In the genomic region with DNA sequence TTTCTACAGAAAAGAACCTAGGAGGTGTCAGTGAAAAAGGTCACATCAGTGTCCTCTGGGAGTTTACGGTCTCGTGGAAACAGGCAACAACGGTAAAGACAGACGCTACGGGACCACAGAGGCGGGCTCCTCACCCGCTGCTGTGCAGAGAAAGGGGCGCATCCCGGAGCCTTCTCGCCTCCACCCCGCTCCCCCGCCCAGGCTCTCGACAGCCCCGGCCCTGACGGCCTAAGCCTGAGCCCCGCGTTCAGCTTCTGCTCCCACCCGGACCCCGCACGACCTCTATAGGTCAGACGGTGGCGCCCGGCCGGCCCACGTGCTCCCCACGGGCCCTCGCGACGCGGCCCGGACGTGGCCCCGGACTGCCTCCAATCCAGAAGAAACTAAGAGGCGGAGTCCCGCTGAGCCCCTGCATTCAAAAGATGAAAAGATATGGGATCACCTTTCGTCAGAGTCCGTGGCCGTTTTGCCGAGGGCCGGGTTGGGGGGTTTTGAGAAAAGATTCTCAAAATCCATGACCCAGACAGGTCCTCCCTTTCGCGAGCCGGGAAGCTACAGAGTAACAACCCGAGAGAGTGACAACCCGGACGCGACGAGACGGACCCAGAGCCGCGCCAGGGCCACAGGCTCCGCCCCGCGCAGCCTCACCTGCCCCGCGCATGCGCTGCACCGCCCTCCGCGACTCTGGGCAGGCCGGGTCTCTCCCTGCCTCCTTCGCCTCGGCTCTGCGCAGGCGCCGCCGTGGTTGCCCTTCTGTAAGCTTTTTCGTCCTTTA, we compare ENCODE assay signal across 8 cellular contexts. TPM values are rescaled to one million over a fixed set of nuclear protein-coding genes. Genes with fewer than 3 reads are reported as not detected.
DNase-seq lines count a peak whose midpoint lies in the region; FAIRE-seq and TF ChIP-seq lines count a peak whose summit lies in the region.

Gene ZC3H8, minus strand, starts transcription at position 577 of the 775 bp plus-strand sequence. Its CDS starts 61 bp downstream, at position 516.

- H2AFZ ChIP-seq in H9 (ENCODE audit: low read length), result no peak within 1 kb of the TSS

- H3K9me3 Mint-ChIP-seq in H9, result no peaks in the 10 kb centered on the region
- H3K9me3 Mint-ChIP-seq in nephron, result no peaks in the 10 kb centered on the region
- no peaks in the 10 kb centered on the region for H3K9me3 Mint-ChIP-seq in stimulated activated naive CD8-positive, alpha-beta T cell treated with anti-CD3 and anti-CD28 coated beads, Interleukin-15, Interleukin-2, amounts not matched to agents 100 ng/mL and 50 ng/mL, for 24 hours

- peak within 1 kb of the TSS; percentile 68; the same call in 1 of the 2 replicates for H3K14ac ChIP-seq in H9 (ENCODE audit: insufficient read depth, low read length)

- peak; percentile 27 for FAIRE-seq in G401.6 (lab: Jason Lieb, UNC)

- no peak within 1 kb of the TSS for H2BK12ac ChIP-seq in H9 (ENCODE audit: insufficient read length, low read depth, low read length)

- H3K36me3 Mint-ChIP-seq in H9 (ENCODE audit: insufficient read depth in 1 of 3, low read depth in 3 of 3) (no peaks in the 10 kb centered on the region), nephron (ENCODE audit: low read depth) (no peaks in the 10 kb centered on the region)
- peaks cover 10% of the 10 kb centered on the region for H3K36me3 Mint-ChIP-seq in stimulated activated naive CD8-positive, alpha-beta T cell treated with anti-CD3 and anti-CD28 coated beads, Interleukin-15, Interleukin-2, amounts not matched to agents 100 ng/mL and 50 ng/mL, for 24 hours (ENCODE audit: low read depth)

- no peaks in the 10 kb centered on the region for H3K79me2 ChIP-seq in H9 (ENCODE audit: insufficient read depth, low read length)

- H3T11ph ChIP-seq in H9 (ENCODE audit: low read length), result no peak within 1 kb of the TSS

- H3K36me3 ChIP-seq in MG63, result peaks cover 4% of the 10 kb centered on the region; the same call in 1 of the 2 replicates

- no peak within 1 kb of the TSS for H2BK120ac ChIP-seq in H9 (ENCODE audit: low read depth, low read length, poor library complexity, severe bottlenecking)

- WGBS in H9 (ENCODE audit: extremely low coverage, insufficient read length, low lambda C conversion rate), result no CpG with 5 or more reads among the region's 68 CpGs

- H2BK5ac ChIP-seq in H9 (ENCODE audit: insufficient read length, low read length), result no peak within 1 kb of the TSS

- H3K4me3 ChIP-seq in MG63, result peak within 1 kb of the TSS; percentile 67
- H3K4me3 ChIP-seq in fibroblast of the aortic adventitia (ENCODE audit: low read depth, low read length), result peak within 1 kb of the TSS; percentile 76

- H3K27me3 Mint-ChIP-seq in H9 (ENCODE audit: low read depth), result peaks cover 2% of the 10 kb centered on the region; the same call in 1 of the 2 replicates
- H3K27me3 Mint-ChIP-seq in nephron (ENCODE audit: low read depth), result peaks cover 3% of the 10 kb centered on the region
- no peaks in the 10 kb centered on the region for H3K27me3 Mint-ChIP-seq in stimulated activated naive CD8-positive, alpha-beta T cell treated with anti-CD3 and anti-CD28 coated beads, Interleukin-15, Interleukin-2, amounts not matched to agents 100 ng/mL and 50 ng/mL, for 24 hours

- H4K5ac ChIP-seq in H9 (ENCODE audit: insufficient read length, low read depth, low read length), result no peak within 1 kb of the TSS

- H3K4me1 Mint-ChIP-seq in H9 (peaks cover 9 to 12% of the 10 kb centered on the region in 2 experiments), nephron (peaks cover 14% of the 10 kb centered on the region)
- peaks cover 15% of the 10 kb centered on the region for H3K4me1 Mint-ChIP-seq in stimulated activated naive CD8-positive, alpha-beta T cell treated with anti-CD3 and anti-CD28 coated beads, Interleukin-15, Interleukin-2, amounts not matched to agents 100 ng/mL and 50 ng/mL, for 24 hours (ENCODE audit: low read depth)

- no peak within 1 kb of the TSS for H2BK20ac ChIP-seq in H9 (ENCODE audit: low read depth, low read length, poor library complexity, severe bottlenecking)

- no peak within 1 kb of the TSS for H2AK5ac ChIP-seq in H9 (ENCODE audit: insufficient read length, low read length)

- no peak within 1 kb of the TSS for H3K23ac ChIP-seq in H9 (ENCODE audit: insufficient read length, low read depth, low read length)

- H3K9ac ChIP-seq in H9 (ENCODE audit: extremely low read depth, insufficient read length, low read length), result peak within 1 kb of the TSS; percentile 53

- H3K4ac ChIP-seq in H9 (ENCODE audit: low read depth, low read length), result no peak within 1 kb of the TSS

- H3K79me1 ChIP-seq in H9 (ENCODE audit: insufficient read depth, low read depth, low read length, poor library complexity, severe bottlenecking), result no peaks in the 10 kb centered on the region

- no peak within 1 kb of the TSS for H3K27ac ChIP-seq in H9 (ENCODE audit: insufficient read length, low read depth, low read length)

- H3K27me3 ChIP-seq in H9 (ENCODE audit: insufficient read depth, low read length) (no peaks in the 10 kb centered on the region), MG63 (no peaks in the 10 kb centered on the region)

- peak; percentile 93 for DNase-seq in H9
- peak; percentile 88 for DNase-seq in MG63
- DNase-seq in SHP77 (lab: John Stamatoyannopoulos, UW), result peak; percentile 84 to 94
- peak; percentile 93 for DNase-seq in activated effector memory CD4-positive, alpha-beta T cell treated with Interleukin-2 at 50 U/mL for 16 hours
- DNase-seq in fibroblast of the aortic adventitia (ENCODE audit: low read depth), result peak; percentile 80

- H3K56ac ChIP-seq in H9 (ENCODE audit: insufficient read length, low read depth, low read length), result no peak within 1 kb of the TSS

- no peak for TF ChIP-seq CTCF in H9 (conservative IDR thresholded peaks at IDR 0.05)
- TF ChIP-seq CTCF in fibroblast of the aortic adventitia (IDR thresholded peaks at IDR 0.05; ENCODE audit: insufficient read depth, low read length), result no peak
- no peak for TF ChIP-seq CTCF in nephron (IDR thresholded peaks at IDR 0.05; ENCODE audit: unreplicated experiment in 3 of 3)

- 0 out of 7 replicates have a peak within 1 kb of the TSS, but pooled peaks of 1 of the 3 experiments have one; percentile 31 for H3K27ac Mint-ChIP-seq in H9
- peak within 1 kb of the TSS; percentile 20 to 82 (median 64) for H3K27ac Mint-ChIP-seq in nephron
- H3K27ac Mint-ChIP-seq in stimulated activated naive CD8-positive, alpha-beta T cell treated with anti-CD3 and anti-CD28 coated beads, Interleukin-15, Interleukin-2, amounts not matched to agents 100 ng/mL and 50 ng/mL, for 24 hours, result peak within 1 kb of the TSS; percentile 94

- no peak within 1 kb of the TSS for H4K91ac ChIP-seq in H9 (ENCODE audit: insufficient read length, low read depth, low read length)

- peaks cover 3% of the 10 kb centered on the region for H3K23me2 ChIP-seq in H9 (ENCODE audit: insufficient read length, low read depth, low read length, poor library complexity, severe bottlenecking)

- no peak within 1 kb of the TSS for H4K8ac ChIP-seq in H9 (replicated peaks; ENCODE audit: insufficient read length, low read depth, low read length)

- H3K18ac ChIP-seq in H9 (ENCODE audit: insufficient read length, low read depth, low read length), result peak within 1 kb of the TSS; percentile 61

- peaks cover 1% of the 10 kb centered on the region; the same call in 1 of the 2 replicates for H3K4me1 ChIP-seq in H9 (ENCODE audit: insufficient read depth, low read length)

- peak within 1 kb of the TSS; percentile 94 for H3K4me2 ChIP-seq in H9 (ENCODE audit: insufficient read depth, insufficient read length, low read length)

- H3K9me3 ChIP-seq in H9 (ENCODE audit: control insufficient read depth, low read depth, low read length) (no peaks in the 10 kb centered on the region), MG63 (no peaks in the 10 kb centered on the region)

- no peaks in the 10 kb centered on the region for H4K20me1 ChIP-seq in H9 (ENCODE audit: control insufficient read depth, insufficient read depth, insufficient read length)

- H3K4me3 Mint-ChIP-seq in H9, result peak within 1 kb of the TSS; percentile 80 to 86
- H3K4me3 Mint-ChIP-seq in nephron, result peak within 1 kb of the TSS in 2 of 3 experiments; percentile 87 to 89
- H3K4me3 Mint-ChIP-seq in stimulated activated naive CD8-positive, alpha-beta T cell treated with anti-CD3 and anti-CD28 coated beads, Interleukin-15, Interleukin-2, amounts not matched to agents 100 ng/mL and 50 ng/mL, for 24 hours, result peak within 1 kb of the TSS; percentile 4

- no peak within 1 kb of the TSS for H2BK15ac ChIP-seq in H9 (ENCODE audit: low read depth, low read length)

RNA-seq across cellular contexts. Expression of gene ZC3H8, which starts in this region (rescaled TPM):
- total RNA-seq in H9 (2021), result 6.9 TPM in 2 replicates
- 2.3 and 9.0 TPM in 2 replicates for total RNA-seq in MG63 (2014; rRNA removed; shearing (Covaris generic); ENCODE audit: low replicate concordance)
- total RNA-seq in fibroblast of the aortic adventitia (ENCODE audit: low replicate concordance), result 17.4 and 45.1 TPM in 2 replicates

Comparison
In these comparisons a context has a peak if more than half of its experiments do, and no peak if none do; other contexts are left out.
1. H3K4me3 Mint-ChIP-seq: peak in every context shown above with its lines; median percentile 88 in nephron; 83 in H9; 4 in stimulated activated naive CD8-positive, alpha-beta T cell treated with anti-CD3 and anti-CD28 coated beads, Interleukin-15, Interleukin-2, amounts not matched to agents 100 ng/mL and 50 ng/mL, for 24 hours.